ENCODE assay signal across 5 cellular contexts in genomic region chr6:5837323-5837722, GRCh38.
"Had no signal": no experiment of that assay in that cellular context is flagged by ENCODE, and none has a peak within 500 bp of the region (broad histone marks: within the 10 kb centered on the region; RNA-seq: fewer than 3 reads in every experiment).

No MANE protein-coding gene starts in this region.

- DNase-seq: H9, HCEC 1CT had no signal

- ATAC-seq: GM23338, HepG2 had no signal

- H2AFZ ChIP-seq: GM23338 had no signal

- H3K4me3 ChIP-seq: GM23338 had no signal

- H3K36me3 Mint-ChIP-seq: IgD-negative memory B cell had no signal

- H3K4me1 Mint-ChIP-seq: GM23338, H9 had no signal

- H3K4me3 Mint-ChIP-seq: GM23338, H9, IgD-negative memory B cell had no signal

- H3K4me2 ChIP-seq: GM23338 had no signal
